ENCODE assay signal across 11 cellular contexts in the genomic region with DNA sequence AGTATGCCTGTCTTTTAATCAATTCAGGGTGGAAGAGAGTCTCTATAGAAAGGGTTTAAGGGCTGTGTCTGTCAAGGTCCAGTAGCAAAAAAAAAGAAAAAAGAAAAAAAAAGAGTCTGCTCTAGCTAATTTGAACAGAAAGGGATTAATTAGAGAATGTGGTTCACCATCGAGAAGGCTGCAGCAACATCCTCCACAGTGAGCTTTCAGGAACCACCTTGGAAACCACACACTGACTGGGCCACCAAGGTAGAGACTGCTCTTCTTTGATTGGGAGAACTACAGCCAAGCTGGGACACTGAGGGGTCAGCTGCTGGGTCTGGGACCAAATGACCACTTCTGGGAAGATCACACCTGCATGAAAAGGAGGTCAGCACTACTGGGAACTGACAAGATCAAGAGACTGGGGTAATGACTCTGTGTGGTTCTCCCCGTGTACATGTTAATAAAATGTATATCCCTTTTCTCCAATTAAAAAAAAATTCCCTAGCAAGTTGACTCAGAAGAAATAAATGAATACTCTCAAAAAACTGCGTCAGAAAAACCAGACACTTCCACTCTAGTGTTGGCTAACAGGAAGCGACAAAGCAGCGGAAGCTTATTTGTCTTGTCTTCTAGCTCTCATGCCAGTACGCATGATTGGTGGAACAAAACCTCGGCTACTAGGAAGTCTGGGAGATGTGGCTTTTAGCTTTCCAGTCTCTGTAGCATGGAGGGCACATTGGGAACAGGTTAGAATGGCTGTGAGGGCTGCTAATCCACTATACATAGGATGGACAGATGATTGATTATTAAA. TPM values are rescaled to one million over a fixed set of nuclear protein-coding genes. Genes with fewer than 3 reads are reported as not detected.
DNase-seq lines count a peak whose midpoint lies in the region; TF ChIP-seq lines count a peak whose summit lies in the region.
"Had no signal": no experiment of that assay in that cellular context is flagged by ENCODE, and none has a peak within 500 bp of the region (broad histone marks: within the 10 kb centered on the region; RNA-seq: fewer than 3 reads in every experiment).

No MANE protein-coding gene starts in this region.

- H3K9me3 ChIP-seq in mammary epithelial cell (replicated peaks; ENCODE audit: insufficient read depth, low read length), result no peaks in the 10 kb centered on the region
- H3K9me3 ChIP-seq in neutrophil, result no peaks in the 10 kb centered on the region
- no peaks in the 10 kb centered on the region for H3K9me3 ChIP-seq in transverse colon
- H3K9me3 ChIP-seq: Peyer's patch, thoracic aorta had no signal

- WGBS in mammary epithelial cell (ENCODE audit: low coverage, missing lambda C conversion rate), result 91% methylated on average over 7 of the region's 7 CpGs
- WGBS in mesendoderm (ENCODE audit: extremely low coverage, insufficient coverage, low lambda C conversion rate), result no CpG with 5 or more reads among the region's 7 CpGs
- WGBS in transverse colon (ENCODE audit: low coverage in 1 of 2), 2 donors, result 81 to 95% methylated on average over 6 to 7 of the region's 7 CpGs

- H3K79me1 ChIP-seq in mesendoderm (ENCODE audit: low read length), result no peaks in the 10 kb centered on the region

- dilution Hi-C loops in mammary epithelial cell (cut with HindIII; ENCODE audit: low sequenced_read_pairs), result no loop called here

- H4K8ac ChIP-seq in mesendoderm (ENCODE audit: low read depth, low read length), result no peak overlapping the region

- peak; percentile 48 for DNase-seq in Daoy (ENCODE audit: low read depth)
- no peak for DNase-seq in HL-60 (ENCODE audit: low read depth in 1 of 2, low spot score in 1 of 2)
- peak; percentile 12 for DNase-seq in mammary epithelial cell
- no peak for DNase-seq in KBM-7
- DNase-seq in LoVo (ENCODE audit: low spot score), result no peak
- DNase-seq in mesendoderm, result no peak
- no peak for DNase-seq in transverse colon
- DNase-seq: Peyer's patch, T1000 had no signal

- H3K79me2 ChIP-seq in mammary epithelial cell (ENCODE audit: insufficient read depth, low read length), result no peaks in the 10 kb centered on the region
- H3K79me2 ChIP-seq in mesendoderm (ENCODE audit: control insufficient read depth, insufficient read depth, low read length), result no peaks in the 10 kb centered on the region

- no peak overlapping the region for H2BK5ac ChIP-seq in mesendoderm (ENCODE audit: low read length)

- no peak for TF ChIP-seq EP300 in transverse colon (IDR thresholded peaks at IDR 0.05; ENCODE audit: low read depth)

- H3K56ac ChIP-seq in mesendoderm (ENCODE audit: low read length), result no peak overlapping the region

- H4K20me1 ChIP-seq in mammary epithelial cell (ENCODE audit: insufficient read depth, low read length), result no peaks in the 10 kb centered on the region

- H3K18ac ChIP-seq in mesendoderm (ENCODE audit: low read length), result no peak overlapping the region

- H3K27me3 ChIP-seq in HL-60 (ENCODE audit: insufficient read depth, poor library complexity, severe bottlenecking) (no peaks in the 10 kb centered on the region), mammary epithelial cell (ENCODE audit: insufficient read depth, low read length) (no peaks in the 10 kb centered on the region), neutrophil (no peaks in the 10 kb centered on the region), mesendoderm (ENCODE audit: insufficient read depth, low read length, poor library complexity) (no peaks in the 10 kb centered on the region), transverse colon (no peaks in the 10 kb centered on the region)
- H3K27me3 ChIP-seq: Peyer's patch had no signal

- H2BK15ac ChIP-seq in mesendoderm (replicated peaks; ENCODE audit: low read depth), result no peak overlapping the region

- H2AFZ ChIP-seq in mammary epithelial cell (ENCODE audit: low read depth, low read length), result no peak overlapping the region

- BruUV-seq in mammary epithelial cell (replicated peaks; lab: Mats Ljungman, UMichigan), result no TSS peak

- no peak overlapping the region for H4K5ac ChIP-seq in mesendoderm (ENCODE audit: low read length)

- no peak for TF ChIP-seq POLR2A in transverse colon (IDR thresholded peaks at IDR 0.05)

- no peak overlapping the region for H3K4ac ChIP-seq in mesendoderm (ENCODE audit: low read depth, low read length)

- TF ChIP-seq CTCF in HL-60 (IDR thresholded peaks at IDR 0.05; ENCODE audit: insufficient read depth, low read length) (no peak), mammary epithelial cell (conservative IDR thresholded peaks at IDR 0.05 in 1 of 2, IDR thresholded peaks at IDR 0.05 in 1 of 2; ENCODE audit: extremely low read depth in 1 of 2, insufficient read depth in 1 of 2, low read depth in 1 of 2, low read length in 2 of 2) (no peak), neutrophil (IDR thresholded peaks at IDR 0.05) (no peak), transverse colon (IDR thresholded peaks at IDR 0.05) (no peak)

- in situ Hi-C loops in mammary epithelial cell (cut with MboI; ENCODE audit: low sequenced_read_pairs in 2 of 2), result no loop called here
- in situ Hi-C loops in KBM-7 (cut with MboI; ENCODE audit: low pct_unique_long_range_greater_than_20kb, low sequenced_read_pairs), result no loop called here
- in situ Hi-C loops in transverse colon (cut with MboI; ENCODE audit: low pct_ligation_motif_present in 1 of 4, low pct_unique_long_range_greater_than_20kb in 1 of 4, low sequenced_read_pairs in 3 of 4), result no loop called here

- no peak overlapping the region for H3K23ac ChIP-seq in mesendoderm (ENCODE audit: low read length)

- H3K4me1 ChIP-seq in mammary epithelial cell (ENCODE audit: insufficient read depth, low read length) (peaks cover 23% of the 10 kb centered on the region), neutrophil (ENCODE audit: control insufficient read depth in 1 of 2, insufficient read depth in 1 of 2, low read depth in 1 of 2, low read length in 1 of 2) (peaks cover 62% of the 10 kb centered on the region in 2 experiments), mesendoderm (ENCODE audit: control insufficient read depth, low read depth, low read length) (peaks cover 2% of the 10 kb centered on the region), transverse colon (no peaks in the 10 kb centered on the region)
- H3K4me1 ChIP-seq: Peyer's patch had no signal

- H3K36me3 ChIP-seq in mammary epithelial cell (ENCODE audit: insufficient read depth, low read length) (no peaks in the 10 kb centered on the region), neutrophil (no peaks in the 10 kb centered on the region), mesendoderm (ENCODE audit: control insufficient read depth, insufficient read depth, low read length) (no peaks in the 10 kb centered on the region), transverse colon (no peaks in the 10 kb centered on the region)
- H3K36me3 ChIP-seq: Peyer's patch, thoracic aorta had no signal

- intact Hi-C loops in mammary epithelial cell (cut with micrococcal nuclease), result no loop called here
- intact Hi-C loops in transverse colon (cut with DNase I; ENCODE audit: low total_unique reads), result no loop called here

- H3K27ac ChIP-seq in HL-60 (replicated peaks) (peak overlapping the region; percentile 30; the same call in 1 of the 2 replicates), mammary epithelial cell (ENCODE audit: insufficient read depth, low read depth, low read length) (no peak overlapping the region), neutrophil (peak overlapping the region; percentile 94), mesendoderm (ENCODE audit: low read depth, low read length) (no peak overlapping the region), transverse colon (peak overlapping the region in 2 of 4 donors; percentile 20 to 29)
- H3K27ac ChIP-seq: Peyer's patch had no signal

- CTCF ChIA-PET in mammary epithelial cell (lab: Charles Lee; ENCODE audit: low non-redundant PET), result no interaction called here

- no peak overlapping the region for H3K9ac ChIP-seq in mammary epithelial cell (ENCODE audit: insufficient read depth, low read length)
- no peak overlapping the region for H3K9ac ChIP-seq in mesendoderm (ENCODE audit: low read length)

- H3K4me2 ChIP-seq in mammary epithelial cell (ENCODE audit: insufficient read depth, low read depth, low read length) (no peak overlapping the region), mesendoderm (ENCODE audit: low read length) (no peak overlapping the region)

- no peak overlapping the region for H2AK5ac ChIP-seq in mesendoderm (ENCODE audit: low read length)

- H2BK120ac ChIP-seq in mesendoderm (ENCODE audit: low read depth, low read length), result no peak overlapping the region

- H3K4me3 ChIP-seq in HL-60 (replicated peaks; ENCODE audit: insufficient read depth, low read length) (no peak overlapping the region), mammary epithelial cell (replicated peaks in 1 of 3; ENCODE audit: insufficient read depth in 1 of 3, low read depth in 2 of 3, low read length in 3 of 3) (no peak overlapping the region), neutrophil (ENCODE audit: low read depth in 1 of 2, low read length in 1 of 2) (peak overlapping the region; percentile 46 to 51), mesendoderm (ENCODE audit: low read length) (no peak overlapping the region), transverse colon (no peak overlapping the region)
- H3K4me3 ChIP-seq: Peyer's patch, thoracic aorta had no signal

RNA-seq across cellular contexts. Expression of a gene that starts 60.0 kb away (rescaled TPM):
- 70.2 and 81.0 TPM in 2 replicates for total RNA-seq in Daoy (2014; rRNA removed; shearing (Covaris generic))
- total RNA-seq in mammary epithelial cell (100 to 1,000 TPM; 159 to 351 TPM), transverse colon (100 to 1,000 TPM in 3 of 4 donors, 10 to 100 TPM in 1; 50.5 to 174 (median 133) TPM)
- 64.0 TPM for polyA plus RNA-seq in mammary epithelial cell
- 149 TPM for polyA minus RNA-seq in mammary epithelial cell
- polyA plus RNA-seq in mesendoderm (2013, experiment 1 of 2), result 99.3 TPM
- polyA plus RNA-seq in mesendoderm (2013, experiment 2 of 2), result 97.1 TPM

Comparison
In these comparisons a context has a peak if more than half of its experiments do, and no peak if none do; other contexts are left out.
1. DNase-seq: peak in Daoy (single experiment) and mammary epithelial cell (single experiment); none in HL-60 (0 of 2), KBM-7 (single experiment), LoVo (single experiment), mesendoderm (single experiment) and transverse colon (single experiment).
2. H3K27ac ChIP-seq: peak in HL-60 (single experiment) and neutrophil (single experiment); none in mammary epithelial cell (single experiment) and mesendoderm (single experiment).
3. H3K4me3 ChIP-seq: peak in neutrophil (2 of 2); none in HL-60 (single experiment), mammary epithelial cell (0 of 3), mesendoderm (single experiment) and transverse colon (0 of 4).